17 cellular contexts compared by ENCODE assay signal in genomic region chr17:9294661-9295210, GRCh38.
"Had no signal": no experiment of that assay in that cellular context is flagged by ENCODE, and none has a peak within 500 bp of the region (broad histone marks: within the 10 kb centered on the region; RNA-seq: fewer than 3 reads in every experiment).

No MANE protein-coding gene starts in this region.

- ATAC-seq: natural killer cell had no signal

- H3K36me3 Mint-ChIP-seq: activated naive CD8-positive, alpha-beta T cell treated with anti-CD3 and anti-CD28 coated beads, Interleukin-2, amount 10 ng/mL, durations not matched to agents 7 days and 5 days; brain; natural killer cell had no signal

- H3K79me2 ChIP-seq: parathyroid adenoma had no signal

- H3K4me3 ChIP-seq: colonic mucosa, esophagus squamous epithelium, left ventricle myocardium inferior, sigmoid colon, spleen, tibial nerve had no signal

- H3K9me3 Mint-ChIP-seq: activated CD4-positive, alpha-beta T cell treated with anti-CD3 and anti-CD28 coated beads, Interleukin-2, amount 10 ng/mL, durations not matched to agents 24 days and 14 days; activated naive CD8-positive, alpha-beta T cell treated with anti-CD3 and anti-CD28 coated beads, Interleukin-2, amount 10 ng/mL, durations not matched to agents 7 days and 5 days; activated T-helper 1 cell treated with anti-CD3 and anti-CD28 coated beads, Interleukin-12 subunit alpha, Interleukin-12 subunit beta, Interleukin-2, Interleukin-4 antibody, amounts not matched to agents 30 ng/mL and 10 ng/mL and 1 ng/mL, durations not matched to agents 14 hours and 24 hours and 36 hours; brain; natural killer cell had no signal

- H3K27me3 ChIP-seq: colonic mucosa, esophagus squamous epithelium, neutrophil, sigmoid colon, spleen, tibial nerve had no signal

- H3K9ac ChIP-seq: parathyroid adenoma had no signal

- H3K27ac Mint-ChIP-seq: activated CD4-positive, alpha-beta T cell treated with anti-CD3 and anti-CD28 coated beads, Interleukin-2, amount 10 ng/mL, durations not matched to agents 24 days and 14 days; activated naive CD8-positive, alpha-beta T cell treated with anti-CD3 and anti-CD28 coated beads, Interleukin-2, amount 10 ng/mL, durations not matched to agents 7 days and 5 days; activated T-helper 1 cell treated with anti-CD3 and anti-CD28 coated beads, Interleukin-12 subunit alpha, Interleukin-12 subunit beta, Interleukin-2, Interleukin-4 antibody, amounts not matched to agents 30 ng/mL and 10 ng/mL and 1 ng/mL, durations not matched to agents 14 hours and 24 hours and 36 hours; brain had no signal

- H2AFZ ChIP-seq: parathyroid adenoma had no signal

- H3K27ac ChIP-seq: colonic mucosa, left ventricle myocardium inferior, neutrophil, parathyroid adenoma, spleen, tibial nerve had no signal

- H3K36me3 ChIP-seq: colonic mucosa, esophagus squamous epithelium, left ventricle myocardium inferior, neutrophil, sigmoid colon, tibial nerve had no signal

- DNase-seq: activated CD4-positive, alpha-beta T cell treated with anti-CD3 and anti-CD28 coated beads, Interleukin-2, amount 10 ng/mL, durations not matched to agents 24 days and 14 days; activated CD4-positive, CD25-positive, alpha-beta regulatory T cell; activated naive CD4-positive, alpha-beta T cell; activated naive CD8-positive, alpha-beta T cell treated with anti-CD3 and anti-CD28 coated beads, Interleukin-2, amount 10 ng/mL, durations not matched to agents 7 days and 5 days; central memory CD4-positive, alpha-beta T cell; colonic mucosa; esophagus squamous epithelium; hippocampal formation; left ventricle myocardium inferior; natural killer cell; sigmoid colon; spleen had no signal

- H3K4me3 Mint-ChIP-seq: activated CD4-positive, alpha-beta T cell treated with anti-CD3 and anti-CD28 coated beads, Interleukin-2, amount 10 ng/mL, durations not matched to agents 24 days and 14 days; activated naive CD8-positive, alpha-beta T cell treated with anti-CD3 and anti-CD28 coated beads, Interleukin-2, amount 10 ng/mL, durations not matched to agents 7 days and 5 days; activated T-helper 1 cell treated with anti-CD3 and anti-CD28 coated beads, Interleukin-12 subunit alpha, Interleukin-12 subunit beta, Interleukin-2, Interleukin-4 antibody, amounts not matched to agents 30 ng/mL and 10 ng/mL and 1 ng/mL, durations not matched to agents 14 hours and 24 hours and 36 hours; brain; natural killer cell had no signal

- H3K9me3 ChIP-seq: colonic mucosa, esophagus squamous epithelium, left ventricle myocardium inferior, neutrophil, sigmoid colon, spleen, tibial nerve had no signal

- H3K4me1 ChIP-seq: colonic mucosa, parathyroid adenoma had no signal

- H3K27me3 Mint-ChIP-seq: activated CD4-positive, alpha-beta T cell treated with anti-CD3 and anti-CD28 coated beads, Interleukin-2, amount 10 ng/mL, durations not matched to agents 24 days and 14 days; activated naive CD8-positive, alpha-beta T cell treated with anti-CD3 and anti-CD28 coated beads, Interleukin-2, amount 10 ng/mL, durations not matched to agents 7 days and 5 days; brain had no signal
